26 cellular contexts compared by ENCODE assay signal in genomic region chr10:123643315-123643714, GRCh38. TPM values are rescaled to one million over a fixed set of nuclear protein-coding genes. Genes with fewer than 3 reads are reported as not detected.
"Had no signal": no experiment of that assay in that cellular context is flagged by ENCODE, and none has a peak within 500 bp of the region (broad histone marks: within the 10 kb centered on the region; RNA-seq: fewer than 3 reads in every experiment).

No MANE protein-coding gene starts in this region.

- DNase-seq: activated B cell treated with CpG ODN at 0.5 μM for 24 hours; activated CD4-positive, alpha-beta memory T cell treated with anti-CD3 and anti-CD28 coated beads, Interleukin-2, amount 10 ng/mL, durations not matched to agents 7 days and 5 days; activated CD4-positive, alpha-beta T cell treated with anti-CD3 and anti-CD28 coated beads for 48 hours; activated naive CD4-positive, alpha-beta T cell treated with anti-CD3 and anti-CD28 coated beads for 36 hours; activated naive CD8-positive, alpha-beta T cell treated with anti-CD3 and anti-CD28 coated beads, Interleukin-2, amount 50 U/mL, for 24 hours; activated T-cell treated with anti-CD3 and anti-CD28 coated beads, Interleukin-2, amount 50 U/mL, for 4 hours; anterior cingulate cortex; caudate nucleus; colonic mucosa; heart right ventricle; nucleus accumbens; posterior cingulate gyrus; stimulated activated CD4-positive, alpha-beta T cell treated with anti-CD3 and anti-CD28 coated beads, Interleukin-12 subunit alpha, Interleukin-12 subunit beta, amount 100 ng/mL, for 4 hours; stimulated activated CD4-positive, alpha-beta T cell treated with anti-CD3 and anti-CD28 coated beads, Interleukin-1b, Interleukin-23, amount 100 ng/mL, for 48 hours; stimulated activated CD8-positive, alpha-beta memory T cell treated with anti-CD3 and anti-CD28 coated beads, Interleukin-4, amount 100 ng/mL, for 48 hours; stimulated activated naive CD4-positive, alpha-beta T cell; thyroid gland had no signal

- H3K27me3 Mint-ChIP-seq: activated CD4-positive, alpha-beta memory T cell treated with anti-CD3 and anti-CD28 coated beads, Interleukin-2, amount 10 ng/mL, durations not matched to agents 7 days and 5 days had no signal

- H3K4me3 ChIP-seq: colonic mucosa, heart right ventricle, thyroid gland, vagina had no signal

- H3K36me3 ChIP-seq: colonic mucosa, heart right ventricle, thyroid gland, vagina had no signal

- H3K9me3 Mint-ChIP-seq: activated B cell treated with CpG ODN at 0.5 μM for 24 hours; activated CD4-positive, alpha-beta memory T cell treated with anti-CD3 and anti-CD28 coated beads, Interleukin-2, amount 10 ng/mL, durations not matched to agents 7 days and 5 days; activated naive CD4-positive, alpha-beta T cell treated with anti-CD3 and anti-CD28 coated beads for 36 hours; activated naive CD8-positive, alpha-beta T cell treated with anti-CD3 and anti-CD28 coated beads, Interleukin-2, amount 50 U/mL, for 24 hours; activated T-cell treated with anti-CD3 and anti-CD28 coated beads, Interleukin-2, amount 50 U/mL, for 4 hours; brain; mesothelial cell of epicardium; nephron; T-cell had no signal

- H3K4me1 ChIP-seq: colonic mucosa, heart right ventricle, thyroid gland, vagina had no signal

- H3K27ac Mint-ChIP-seq: activated B cell treated with CpG ODN at 0.5 μM for 24 hours; activated CD4-positive, alpha-beta memory T cell treated with anti-CD3 and anti-CD28 coated beads, Interleukin-2, amount 10 ng/mL, durations not matched to agents 7 days and 5 days; activated naive CD4-positive, alpha-beta T cell treated with anti-CD3 and anti-CD28 coated beads for 36 hours; activated naive CD8-positive, alpha-beta T cell treated with anti-CD3 and anti-CD28 coated beads, Interleukin-2, amount 50 U/mL, for 24 hours; brain; mesothelial cell of epicardium; nephron; T-cell had no signal

- H3K4me1 Mint-ChIP-seq: activated B cell treated with CpG ODN at 0.5 μM for 24 hours; activated CD4-positive, alpha-beta memory T cell treated with anti-CD3 and anti-CD28 coated beads, Interleukin-2, amount 10 ng/mL, durations not matched to agents 7 days and 5 days; activated naive CD8-positive, alpha-beta T cell treated with anti-CD3 and anti-CD28 coated beads, Interleukin-2, amount 50 U/mL, for 24 hours; brain; mesothelial cell of epicardium; nephron; T-cell had no signal

- H3K4me3 Mint-ChIP-seq: activated B cell treated with CpG ODN at 0.5 μM for 24 hours; activated CD4-positive, alpha-beta memory T cell treated with anti-CD3 and anti-CD28 coated beads, Interleukin-2, amount 10 ng/mL, durations not matched to agents 7 days and 5 days; activated naive CD4-positive, alpha-beta T cell treated with anti-CD3 and anti-CD28 coated beads for 36 hours; activated naive CD8-positive, alpha-beta T cell treated with anti-CD3 and anti-CD28 coated beads, Interleukin-2, amount 50 U/mL, for 24 hours; activated T-cell treated with anti-CD3 and anti-CD28 coated beads, Interleukin-2, amount 50 U/mL, for 4 hours; brain; mesothelial cell of epicardium; nephron; T-cell had no signal

- H3K36me3 Mint-ChIP-seq: brain, mesothelial cell of epicardium, T-cell had no signal

- H3K27me3 ChIP-seq: colonic mucosa, thyroid gland, vagina had no signal

- H3K27ac ChIP-seq: colonic mucosa, heart right ventricle, thyroid gland, vagina had no signal

- ATAC-seq: activated naive CD8-positive, alpha-beta T cell treated with anti-CD3 and anti-CD28 coated beads, Interleukin-2, amount 50 U/mL, for 24 hours; activated T-cell treated with anti-CD3 and anti-CD28 coated beads, Interleukin-2, amount 50 U/mL, for 4 hours; heart right ventricle; T-cell had no signal

- H3K9me3 ChIP-seq: colonic mucosa, heart right ventricle, thyroid gland, vagina had no signal

RNA-seq across cellular contexts. Expression of gene GPR26, which starts 22.8 kb away (rescaled TPM):
- total RNA-seq: activated B cell treated with CpG ODN at 0.5 μM for 24 hours; activated CD4-positive, alpha-beta memory T cell treated with anti-CD3 and anti-CD28 coated beads, Interleukin-2, amount 10 ng/mL, durations not matched to agents 7 days and 5 days; activated naive CD4-positive, alpha-beta T cell treated with anti-CD3 and anti-CD28 coated beads for 36 hours; activated T-cell treated with anti-CD3 and anti-CD28 coated beads, Interleukin-2, amount 50 U/mL, for 4 hours; colonic mucosa; heart right ventricle; left colon; lung microvascular endothelial cell; mesothelial cell of epicardium; subcutaneous adipose tissue; T-cell; thyroid gland; vagina had no signal
- polyA plus RNA-seq: esophagus, heart right ventricle had no signal
